Comparison of ENCODE assay signal across 20 cellular contexts in the genomic region with DNA sequence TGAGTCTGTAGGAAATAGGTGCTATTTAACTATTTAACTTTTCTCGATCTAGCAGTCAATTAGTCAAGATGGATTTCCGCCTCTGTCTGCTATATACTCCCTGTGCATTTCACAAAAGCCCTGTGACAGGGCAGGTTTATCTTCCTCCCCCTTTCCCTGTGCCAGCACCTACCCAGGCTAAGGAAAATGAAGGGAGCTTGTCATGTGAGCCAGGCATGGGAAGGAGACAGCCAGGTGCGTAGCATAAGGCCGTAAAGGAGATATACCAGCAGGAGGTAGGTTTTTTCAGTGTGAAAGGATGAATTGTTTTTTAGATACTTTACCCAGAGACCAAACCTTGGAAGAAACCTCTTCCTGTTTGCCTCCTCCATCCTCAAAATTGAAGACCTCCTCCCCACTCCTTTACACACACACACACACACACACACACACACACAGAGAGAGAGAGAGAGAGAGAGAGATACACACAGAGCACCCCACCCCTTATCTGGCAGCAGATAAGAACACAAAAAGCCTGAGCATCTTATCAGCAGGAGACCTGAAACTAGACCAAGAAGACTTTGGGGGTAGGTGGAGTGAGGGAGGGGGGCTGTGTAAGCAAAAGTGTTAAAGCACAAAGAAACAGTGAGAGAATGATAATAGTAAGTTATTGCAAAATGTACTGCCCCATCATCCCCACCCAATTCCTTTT. TPM values are rescaled to one million over a fixed set of nuclear protein-coding genes. Genes with fewer than 3 reads are reported as not detected.
DNase-seq lines count a peak whose midpoint lies in the region; ATAC-seq and TF ChIP-seq lines count a peak whose summit lies in the region.
"Had no signal": no experiment of that assay in that cellular context is flagged by ENCODE, and none has a peak within 500 bp of the region (broad histone marks: within the 10 kb centered on the region; RNA-seq: fewer than 3 reads in every experiment).

No MANE protein-coding gene starts in this region.

- H3K4me2 ChIP-seq in SK-N-SH: no peak overlapping the region

- H3K9me3 ChIP-seq in SK-N-SH: no peaks in the 10 kb centered on the region
- H3K9me3 ChIP-seq in naive thymus-derived CD4-positive, alpha-beta T cell (ENCODE audit: control insufficient read depth in 2 of 3, low read length in 3 of 3): no peaks in the 10 kb centered on the region
- H3K9me3 ChIP-seq: gastrocnemius medialis, prostate gland had no signal

- no peak overlapping the region for H2AFZ ChIP-seq in SK-N-SH (ENCODE audit: low read depth)

- no peaks in the 10 kb centered on the region for H3K36me3 ChIP-seq in SK-N-SH (replicated peaks in 1 of 2; ENCODE audit: control insufficient read depth in 1 of 2, insufficient read depth in 2 of 2, low read length in 1 of 2)
- H3K36me3 ChIP-seq in naive thymus-derived CD4-positive, alpha-beta T cell (ENCODE audit: control insufficient read depth in 2 of 3, insufficient read depth in 3 of 3, low read length in 3 of 3): no peaks in the 10 kb centered on the region
- H3K36me3 ChIP-seq: gastrocnemius medialis, prostate gland had no signal

- POLR2A ChIA-PET in SK-N-SH (lab: Yijun Ruan, JAX) (interaction anchor here (0.6 kb wide), 1 partner anchor 227 kb away, joined by 3 read pairs; no protein-coding TSS in a partner anchor), WTC11 (lab: Charles Lee) (no interaction called here)
- POLR2A ChIA-PET in naive thymus-derived CD4-positive, alpha-beta T cell (lab: Charles Lee): interaction anchor here (1.2 to 2.8 kb wide), 2 partner anchors 13 to 121 kb away, joined by 3 to 8 read pairs; no protein-coding TSS in a partner anchor

- TF ChIP-seq CTCF in SK-N-SH (IDR thresholded peaks at IDR 0.05): no peak
- no peak for TF ChIP-seq CTCF in WTC11 (IDR thresholded peaks at IDR 0.05)

- H3K4me1 Mint-ChIP-seq in WTC11: peaks cover 31% of the 10 kb centered on the region
- H3K4me1 Mint-ChIP-seq in naive thymus-derived CD4-positive, alpha-beta T cell: peaks cover 20 to 60% (median 35%) of the 10 kb centered on the region in 7 donors

- no peak overlapping the region for H3K27ac ChIP-seq in SK-N-SH (ENCODE audit: low read depth in 2 of 2, low read length in 1 of 2)
- H3K27ac ChIP-seq in naive thymus-derived CD4-positive, alpha-beta T cell (ENCODE audit: low read depth, low read length): no peak overlapping the region
- H3K27ac ChIP-seq: dorsolateral prefrontal cortex, gastrocnemius medialis, prostate gland had no signal

- TF ChIP-seq EP300 in SK-N-SH (IDR thresholded peaks at IDR 0.05; ENCODE audit: borderline replicate concordance in 1 of 2, low read depth in 1 of 2, low read length in 1 of 2): no peak

- H3K27ac Mint-ChIP-seq in WTC11: no peak overlapping the region
- H3K27ac Mint-ChIP-seq in naive thymus-derived CD4-positive, alpha-beta T cell: peak overlapping the region in 8 of 9 donors; percentile 1 to 79 (median 34)
- H3K27ac Mint-ChIP-seq: activated B cell treated with CpG ODN at 0.5 μM for 24 hours, B cell had no signal

- H3K79me2 ChIP-seq in SK-N-SH (ENCODE audit: insufficient read depth): no peaks in the 10 kb centered on the region

- H3F3A ChIP-seq in SK-N-SH (replicated peaks; ENCODE audit: insufficient read depth): peaks cover 26% of the 10 kb centered on the region

- H3K4me1 ChIP-seq in SK-N-SH (ENCODE audit: control insufficient read depth in 1 of 2, insufficient read depth in 2 of 2, low read depth in 1 of 2, low read length in 1 of 2): peaks cover 6 to 15% of the 10 kb centered on the region in 2 experiments; a peak in 2 of 4 replicates
- H3K4me1 ChIP-seq in naive thymus-derived CD4-positive, alpha-beta T cell (ENCODE audit: control insufficient read depth in 2 of 2, insufficient read depth in 2 of 2, low read length in 2 of 2): peaks cover 0 to 20% of the 10 kb centered on the region in 2 donors
- H3K4me1 ChIP-seq: prostate gland had no signal

- no peak for DNase-seq in SK-N-SH
- DNase-seq in NCI-H2107 (lab: John Stamatoyannopoulos, UW): peak; percentile 39
- no peak for DNase-seq in WTC11 (ENCODE audit: low spot score)
- DNase-seq in naive thymus-derived CD4-positive, alpha-beta T cell: peak in 2 of 9 donors; percentile 16 to 22
- no peak for DNase-seq in SW 1271 (lab: John Stamatoyannopoulos, UW)
- DNase-seq in NK-92 (lab: John Stamatoyannopoulos, UW; ENCODE audit: unreplicated experiment): no peak
- DNase-seq: activated B cell treated with CpG ODN at 0.5 μM for 24 hours; activated CD8-positive, alpha-beta memory T cell treated with anti-CD3 and anti-CD28 coated beads for 24 hours; dorsolateral prefrontal cortex; gastrocnemius medialis; H9; kidney glomerular epithelial cell; naive thymus-derived CD8-positive, alpha-beta T cell; NCI-H1930; NCI-H510A; stimulated activated CD4-positive, alpha-beta T cell treated with anti-CD3 and anti-CD28 coated beads, Interleukin-2, amount 100 ng/mL, for 48 hours had no signal

- WGBS in SK-N-SH (ENCODE audit: low lambda C conversion rate): 90% methylated on average over 4 of the region's 4 CpGs

- CTCF ChIA-PET in SK-N-SH (lab: Yijun Ruan, JAX): interaction anchor here (1.0 to 2.7 kb wide), 3 partner anchors 116 to 602 kb away, joined by 3 to 12 read pairs (median 5); no protein-coding TSS in a partner anchor
- CTCF ChIA-PET in WTC11 (lab: Charles Lee): interaction anchor here (0.8 to 1.9 kb wide), 3 partner anchors 8 to 602 kb away, joined by 3 to 8 read pairs (median 4); no protein-coding TSS in a partner anchor
- CTCF ChIA-PET in naive thymus-derived CD4-positive, alpha-beta T cell (lab: Charles Lee): interaction anchor here (0.6 to 1.0 kb wide), 2 partner anchors 591 to 594 kb away, joined by 3 to 4 read pairs; no protein-coding TSS in a partner anchor

- H4K20me1 ChIP-seq in SK-N-SH (ENCODE audit: insufficient read depth): no peaks in the 10 kb centered on the region

- H3K27me3 ChIP-seq in SK-N-SH (ENCODE audit: insufficient read depth): no peaks in the 10 kb centered on the region
- no peaks in the 10 kb centered on the region for H3K27me3 ChIP-seq in naive thymus-derived CD4-positive, alpha-beta T cell (ENCODE audit: control insufficient read depth in 2 of 2, insufficient read depth in 2 of 2, low read length in 2 of 2)
- H3K27me3 ChIP-seq: dorsolateral prefrontal cortex, gastrocnemius medialis had no signal

- no peak overlapping the region for H3K4me3 ChIP-seq in SK-N-SH (ENCODE audit: low read depth in 2 of 2, low read length in 1 of 2)
- H3K4me3 ChIP-seq in naive thymus-derived CD4-positive, alpha-beta T cell (ENCODE audit: low read length): no peak overlapping the region
- H3K4me3 ChIP-seq: dorsolateral prefrontal cortex, gastrocnemius medialis, prostate gland had no signal

- peaks cover 22% of the 10 kb centered on the region for H3K27me3 Mint-ChIP-seq in WTC11 (ENCODE audit: low read depth)
- H3K27me3 Mint-ChIP-seq in naive thymus-derived CD4-positive, alpha-beta T cell: no peaks in the 10 kb centered on the region
- H3K27me3 Mint-ChIP-seq: activated B cell treated with CpG ODN at 0.5 μM for 24 hours; B cell; naive thymus-derived CD8-positive, alpha-beta T cell had no signal

- H3K4me3 Mint-ChIP-seq in WTC11: no peak overlapping the region
- peak overlapping the region in 7 of 10 donors; percentile 6 to 61 (median 33) for H3K4me3 Mint-ChIP-seq in naive thymus-derived CD4-positive, alpha-beta T cell
- H3K4me3 Mint-ChIP-seq: activated B cell treated with CpG ODN at 0.5 μM for 24 hours, B cell had no signal

- H3K9me3 Mint-ChIP-seq in WTC11: no peaks in the 10 kb centered on the region
- H3K9me3 Mint-ChIP-seq in naive thymus-derived CD4-positive, alpha-beta T cell: no peaks in the 10 kb centered on the region
- H3K9me3 Mint-ChIP-seq: activated B cell treated with CpG ODN at 0.5 μM for 24 hours; H9; naive thymus-derived CD8-positive, alpha-beta T cell had no signal

- intact Hi-C loops in naive thymus-derived CD4-positive, alpha-beta T cell (cut with micrococcal nuclease): loop anchor here in 1 of 2 donors (10.0 kb wide), 2 partner anchors 54 to 1294 kb away; no protein-coding TSS in a partner anchor

- no peaks in the 10 kb centered on the region for H3K9me2 ChIP-seq in SK-N-SH

- TF ChIP-seq RAD21 in SK-N-SH (IDR thresholded peaks at IDR 0.05; ENCODE audit: low read length): no peak

- H3K36me3 Mint-ChIP-seq in WTC11: no peaks in the 10 kb centered on the region
- H3K36me3 Mint-ChIP-seq in naive thymus-derived CD4-positive, alpha-beta T cell: no peaks in the 10 kb centered on the region
- H3K36me3 Mint-ChIP-seq: naive thymus-derived CD8-positive, alpha-beta T cell had no signal

- H3K9ac ChIP-seq in SK-N-SH: no peak overlapping the region

- ATAC-seq in SK-N-SH treated with all-trans-retinoic acid at 6 μM for 48 hours (no peak), WTC11 (peak; percentile 43), GM18520 (IDR thresholded peaks at IDR 0.05; ENCODE audit: unreplicated experiment) (no peak)
- ATAC-seq in naive thymus-derived CD4-positive, alpha-beta T cell: peak; percentile 36
- ATAC-seq: gastrocnemius medialis; naive thymus-derived CD8-positive, alpha-beta T cell had no signal

TF ChIP-seq in SK-N-SH, 30 proteins besides CTCF, POLR2A, EP300 and RAD21:
- TF ChIP-seq TCF12 (IDR thresholded peaks at IDR 0.05) (no peak), GATA2 (CRISPR knock-in tag; IDR thresholded peaks at IDR 0.05) (peak; percentile 31; the same call in 1 of the 2 replicates), RXRA (IDR thresholded peaks at IDR 0.05; ENCODE audit: borderline replicate concordance, low read depth) (no peak), FOXJ3 (CRISPR knock-in tag; IDR thresholded peaks at IDR 0.05) (no peak)

TF ChIP-seq in SK-N-SH treated with all-trans-retinoic acid at 6 μM for 48 hours, 23 proteins besides CTCF, POLR2A, EP300 and RAD21:
- no peak for TF ChIP-seq TCF4 (CRISPR knock-in tag; IDR thresholded peaks at IDR 0.05; ENCODE audit: borderline replicate concordance)
TF ChIP-seq in SK-N-SH treated with all-trans-retinoic acid at 6 μM for 48 hours: peak in this region for 0.

TF ChIP-seq in WTC11, 78 proteins besides CTCF, POLR2A, EP300 and RAD21:
- TF ChIP-seq ZNF396 (CRISPR knock-in tag; IDR thresholded peaks at IDR 0.05; ENCODE audit: borderline replicate concordance) (no peak), NR2C2 (CRISPR knock-in tag; IDR thresholded peaks at IDR 0.05) (no peak)
- TF ChIP-seq, protein P1, sequence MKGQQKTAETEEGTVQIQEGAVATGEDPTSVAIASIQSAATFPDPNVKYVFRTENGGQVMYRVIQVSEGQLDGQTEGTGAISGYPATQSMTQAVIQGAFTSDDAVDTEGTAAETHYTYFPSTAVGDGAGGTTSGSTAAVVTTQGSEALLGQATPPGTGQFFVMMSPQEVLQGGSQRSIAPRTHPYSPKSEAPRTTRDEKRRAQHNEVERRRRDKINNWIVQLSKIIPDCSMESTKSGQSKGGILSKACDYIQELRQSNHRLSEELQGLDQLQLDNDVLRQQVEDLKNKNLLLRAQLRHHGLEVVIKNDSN (CRISPR knock-in tag; IDR thresholded peaks at IDR 0.05): no peak

RNA-seq across cellular contexts. Expression of a gene that starts 12.0 kb away (rescaled TPM):
- polyA plus RNA-seq in SK-N-SH (2012; rRNA removed): 33.0 and 46.1 TPM in 2 replicates
- 18.7 and 21.0 TPM in 2 replicates for polyA plus RNA-seq in SK-N-SH (2012; cell fraction: cytosol; rRNA removed)
- polyA plus RNA-seq in SK-N-SH (2012; cell fraction: nucleus; rRNA removed): 146 and 210 TPM in 2 replicates
- total RNA-seq in WTC11 (2021): 24.0 to 27.6 TPM (median 27.3 TPM) in 3 replicates
- total RNA-seq in naive thymus-derived CD4-positive, alpha-beta T cell: 10 to 100 TPM; 45.8 to 49.6 (median 47.5) TPM
- 10 to 100 TPM; 22.9 to 28.4 TPM for polyA plus RNA-seq in naive thymus-derived CD4-positive, alpha-beta T cell

Comparison
In these comparisons a context has a peak if more than half of its experiments do, and no peak if none do; other contexts are left out.
1. ATAC-seq: peak in WTC11 (single experiment) and naive thymus-derived CD4-positive, alpha-beta T cell (single experiment); none in SK-N-SH treated with all-trans-retinoic acid at 6 μM for 48 hours (single experiment) and GM18520 (single experiment).